Comparison of ENCODE assay signal across 1 cellular context in genomic region chr14:104731249-104731924, GRCh38.
TF ChIP-seq lines count a peak whose summit lies in the region.

No MANE protein-coding gene starts in this region.

TF ChIP-seq in SK-N-SH treated with all-trans-retinoic acid at 6 μM for 48 hours, 23 proteins besides CTCF, POLR2A, EP300 and RAD21 (continued from another document):
- TF ChIP-seq ZNF70 (CRISPR knock-in tag; IDR thresholded peaks at IDR 0.05) = no peak
- TF ChIP-seq ESRRG (CRISPR knock-in tag; IDR thresholded peaks at IDR 0.05) = no peak
